In the genomic region with DNA sequence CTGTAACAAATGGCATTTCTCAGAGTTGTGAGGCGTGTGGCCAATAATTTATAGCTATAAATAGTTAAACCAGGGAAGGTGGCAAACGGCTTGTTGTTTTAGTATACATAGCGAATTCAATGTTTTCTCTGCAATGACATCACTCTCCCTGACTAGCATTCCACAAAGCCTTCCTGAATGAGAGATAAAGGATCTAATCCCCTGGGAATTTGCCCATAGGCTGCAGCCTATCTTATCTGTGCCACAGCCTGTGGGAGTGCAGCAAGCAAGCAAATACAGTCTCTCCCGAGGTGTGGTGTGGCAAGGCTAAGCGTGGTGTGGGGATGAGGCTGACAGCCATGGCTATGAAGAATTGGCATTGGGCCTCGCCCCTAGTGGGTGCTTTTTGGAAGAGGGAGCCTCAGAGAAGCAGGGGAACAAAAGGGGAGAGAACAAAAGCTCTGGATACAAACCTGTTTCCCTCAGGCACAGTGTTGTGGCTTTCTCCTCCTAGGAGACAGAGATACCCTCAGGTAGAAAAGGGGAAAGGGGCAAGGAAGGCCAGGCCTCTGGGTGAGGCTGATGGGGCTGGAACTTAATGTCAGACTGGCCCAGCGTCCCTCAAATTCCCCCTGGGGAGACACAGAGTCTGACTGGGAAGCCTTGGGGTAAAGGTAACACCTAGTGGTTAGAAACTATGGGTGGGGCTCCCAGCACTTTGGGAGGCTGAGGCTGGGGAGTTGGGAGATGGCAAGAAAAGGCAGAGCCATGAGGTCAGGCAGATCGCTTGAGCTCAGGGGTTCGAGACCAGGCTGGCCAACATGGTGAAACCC, we compare ENCODE assay signal across 8 cellular contexts. TPM values are rescaled to one million over a fixed set of nuclear protein-coding genes. Genes with fewer than 3 reads are reported as not detected.
A peak's percentile ranks its signal among the peaks of the same experiment; 100 is the strongest.
DNase-seq lines count a peak whose midpoint lies in the region; ATAC-seq and TF ChIP-seq lines count a peak whose summit lies in the region.

No MANE protein-coding gene starts in this region.

- no peak overlapping the region for H3K4me3 ChIP-seq in epithelial cell of esophagus (ENCODE audit: low read length)
- no peak overlapping the region for H3K4me3 ChIP-seq in neuronal stem cell (ENCODE audit: low read length in 2 of 2)

- H2BK12ac ChIP-seq in neuronal stem cell (ENCODE audit: low read length): no peak overlapping the region

- H3K79me1 ChIP-seq in neuronal stem cell (ENCODE audit: low read depth, low read length): no peaks in the 10 kb centered on the region

- peak overlapping the region; percentile 94 for H2AK5ac ChIP-seq in neuronal stem cell (ENCODE audit: low read depth, low read length)

- ATAC-seq in GM18861 (IDR thresholded peaks at IDR 0.05; ENCODE audit: unreplicated experiment): no peak
- no peak for ATAC-seq in activated T-cell treated with anti-CD3 and anti-CD28 coated beads, Interleukin-2, amount 50 U/mL, for 4 hours

- peaks cover 0 to 4% (median 0%) of the 10 kb centered on the region in 3 experiments for H3K27me3 ChIP-seq in neuronal stem cell (ENCODE audit: control insufficient read depth in 3 of 3, insufficient read depth in 3 of 3, low read depth in 1 of 3, low read length in 3 of 3)

- TF ChIP-seq CTCF in epithelial cell of esophagus (IDR thresholded peaks at IDR 0.05; ENCODE audit: insufficient read depth, low read depth, low read length, missing control alignments): peak; percentile 13

- H3K18ac ChIP-seq in neuronal stem cell (ENCODE audit: low read length): peak overlapping the region; percentile 91

- H4K8ac ChIP-seq in neuronal stem cell (ENCODE audit: low read depth, low read length): no peak overlapping the region

- WGBS in neuronal stem cell (ENCODE audit: extremely low coverage in 2 of 2, insufficient read length in 2 of 2, insufficient replicate concordance in 1 of 2), 2 donors: no CpG with 5 or more reads among the region's 9 CpGs

- H3K4me1 Mint-ChIP-seq in activated T-cell treated with anti-CD3 and anti-CD28 coated beads, Interleukin-2, amount 50 U/mL, for 4 hours (ENCODE audit: low read depth): peaks cover 70% of the 10 kb centered on the region

- H2BK15ac ChIP-seq in neuronal stem cell (ENCODE audit: low read length): no peak overlapping the region

- peaks cover 39% of the 10 kb centered on the region for H3K36me3 Mint-ChIP-seq in activated T-cell treated with anti-CD3 and anti-CD28 coated beads, Interleukin-2, amount 50 U/mL, for 4 hours (ENCODE audit: insufficient read depth)

- H3K4me3 Mint-ChIP-seq in activated T-cell treated with anti-CD3 and anti-CD28 coated beads, Interleukin-2, amount 50 U/mL, for 4 hours: no peak overlapping the region

- H3K4me2 ChIP-seq in neuronal stem cell (ENCODE audit: insufficient read depth, low read length, poor library complexity, severe bottlenecking): no peak overlapping the region

- no peak overlapping the region for H2BK120ac ChIP-seq in neuronal stem cell (ENCODE audit: low read depth, low read length)

- H2BK5ac ChIP-seq in neuronal stem cell (ENCODE audit: low read length): no peak overlapping the region

- no peak overlapping the region for H4K91ac ChIP-seq in neuronal stem cell (ENCODE audit: low read depth, low read length, poor library complexity)

- DNase-seq in NCI-H2171 treated with DMSO at 0.1 percent for 48 hours (lab: John Stamatoyannopoulos, UW): peak; percentile 25
- no peak for DNase-seq in NCI-H2171 (lab: John Stamatoyannopoulos, UW)
- peak; percentile 88 for DNase-seq in NCI-H69 (lab: John Stamatoyannopoulos, UW)
- DNase-seq in epithelial cell of esophagus (ENCODE audit: low read depth): peak; percentile 92
- DNase-seq in neuronal stem cell (ENCODE audit: low spot score): peak; percentile 63
- DNase-seq in NK-92 treated with Interleukin-12 subunit alpha and Interleukin-12 subunit beta, amount 100 ng/mL, for 24 hours (lab: John Stamatoyannopoulos, UW): no peak
- DNase-seq in activated T-cell treated with anti-CD3 and anti-CD28 coated beads, Interleukin-2, amount 50 U/mL, for 4 hours: no peak

- H3K9ac ChIP-seq in neuronal stem cell (ENCODE audit: low read depth, low read length, poor library complexity): no peak overlapping the region

- no peaks in the 10 kb centered on the region for H3K9me3 Mint-ChIP-seq in activated T-cell treated with anti-CD3 and anti-CD28 coated beads, Interleukin-2, amount 50 U/mL, for 4 hours

- H3K27ac ChIP-seq in neuronal stem cell (replicated peaks; ENCODE audit: low read length): peak overlapping the region; percentile 66

- peak overlapping the region; percentile 60 for H3K4ac ChIP-seq in neuronal stem cell (ENCODE audit: low read length)

- H3K27me3 Mint-ChIP-seq in activated T-cell treated with anti-CD3 and anti-CD28 coated beads, Interleukin-2, amount 50 U/mL, for 4 hours (ENCODE audit: low read depth): no peaks in the 10 kb centered on the region

- H3K14ac ChIP-seq in neuronal stem cell (ENCODE audit: low read length): no peak overlapping the region

- no peak overlapping the region for H3K23ac ChIP-seq in neuronal stem cell (ENCODE audit: low read depth, low read length, poor library complexity)

- H3K36me3 ChIP-seq in neuronal stem cell (replicated peaks in 1 of 2; ENCODE audit: control insufficient read depth in 2 of 2, insufficient read depth in 2 of 2, low read length in 2 of 2): no peaks in the 10 kb centered on the region

- peaks cover 8 to 23% of the 10 kb centered on the region in 2 donors for H3K4me1 ChIP-seq in neuronal stem cell (ENCODE audit: control insufficient read depth in 2 of 2, insufficient read depth in 1 of 2, low read depth in 1 of 2, low read length in 2 of 2)

- H3K9me3 ChIP-seq in neuronal stem cell (replicated peaks in 1 of 2; ENCODE audit: control insufficient read depth in 2 of 2, insufficient read depth in 1 of 2, low read depth in 1 of 2, low read length in 2 of 2): no peaks in the 10 kb centered on the region

- no peak overlapping the region for H2AFZ ChIP-seq in neuronal stem cell (ENCODE audit: low read length)

RNA-seq across cellular contexts. Expression of gene TAGLN2, which starts 8.9 kb away (rescaled TPM):
- 27.0 TPM for polyA plus RNA-seq in neuronal stem cell (2013, experiment 1 of 2)
- 26.7 TPM for polyA plus RNA-seq in neuronal stem cell (2013, experiment 2 of 2)
- total RNA-seq in activated T-cell treated with anti-CD3 and anti-CD28 coated beads, Interleukin-2, amount 50 U/mL, for 4 hours: 100 to 1,000 TPM; 338 to 362 (median 353) TPM

RNA-seq across cellular contexts. Expression of gene CFAP45, which starts 16.5 kb away (rescaled TPM):
- polyA plus RNA-seq in neuronal stem cell (2013, experiment 1 of 2): 0.32 TPM
- 0.47 TPM for polyA plus RNA-seq in neuronal stem cell (2013, experiment 2 of 2)
- total RNA-seq in activated T-cell treated with anti-CD3 and anti-CD28 coated beads, Interleukin-2, amount 50 U/mL, for 4 hours: 1 to 10 TPM in 1 of 3 donors, under 1 TPM in 2; 0.82 to 1.2 (median 0.82) TPM

RNA-seq across cellular contexts. Expression of gene IGSF9, which starts 29.0 kb away (rescaled TPM):
- 11.6 TPM for polyA plus RNA-seq in neuronal stem cell (2013, experiment 1 of 2)
- 11.4 TPM for polyA plus RNA-seq in neuronal stem cell (2013, experiment 2 of 2)
- total RNA-seq in activated T-cell treated with anti-CD3 and anti-CD28 coated beads, Interleukin-2, amount 50 U/mL, for 4 hours: under 1 TPM; 0.11 to 0.20 (median 0.16) TPM

RNA-seq across cellular contexts. Expression of gene SLAMF9, which starts 37.6 kb away (rescaled TPM):
- polyA plus RNA-seq in neuronal stem cell (2013, experiment 1 of 2): not detected
- polyA plus RNA-seq in neuronal stem cell (2013, experiment 2 of 2): not detected
- total RNA-seq in activated T-cell treated with anti-CD3 and anti-CD28 coated beads, Interleukin-2, amount 50 U/mL, for 4 hours: not detected

RNA-seq across cellular contexts. Expression of gene VSIG8, which starts 54.0 kb away (rescaled TPM):
- not detected for polyA plus RNA-seq in neuronal stem cell (2013, experiment 1 of 2)
- polyA plus RNA-seq in neuronal stem cell (2013, experiment 2 of 2): not detected
- total RNA-seq in activated T-cell treated with anti-CD3 and anti-CD28 coated beads, Interleukin-2, amount 50 U/mL, for 4 hours: not detected

Comparison
In these comparisons a context has a peak if more than half of its experiments do, and no peak if none do; other contexts are left out.
1. DNase-seq: peak in NCI-H2171 treated with DMSO at 0.1 percent for 48 hours (single experiment), NCI-H69 (single experiment), epithelial cell of esophagus (single experiment) and neuronal stem cell (single experiment); none in NCI-H2171 (single experiment), NK-92 treated with Interleukin-12 subunit alpha and Interleukin-12 subunit beta, amount 100 ng/mL, for 24 hours (single experiment) and activated T-cell treated with anti-CD3 and anti-CD28 coated beads, Interleukin-2, amount 50 U/mL, for 4 hours (single experiment).